Comparison of ENCODE assay signal across 18 cellular contexts in genomic region chr2:206971805-206972204, GRCh38. TPM values are rescaled to one million over a fixed set of nuclear protein-coding genes. Genes with fewer than 3 reads are reported as not detected.
A peak's percentile ranks its signal among the peaks of the same experiment; 100 is the strongest.
DNase-seq lines count a peak whose midpoint lies in the region; ATAC-seq, FAIRE-seq and TF ChIP-seq lines count a peak whose summit lies in the region.
"Had no signal": no experiment of that assay in that cellular context is flagged by ENCODE, and none has a peak within 500 bp of the region (broad histone marks: within the 10 kb centered on the region; RNA-seq: fewer than 3 reads in every experiment).

No MANE protein-coding gene starts in this region.

- no peaks in the 10 kb centered on the region for H3K9me3 ChIP-seq in small intestine (ENCODE audit: control insufficient read depth, low read depth)
- H3K9me3 ChIP-seq: esophagus squamous epithelium, upper lobe of right lung had no signal

- WGBS in small intestine, 3 donors = 72 to 89% (median 73%) methylated on average over 3 of the region's 3 CpGs

- no peak overlapping the region for H3K27ac ChIP-seq in small intestine (ENCODE audit: low read depth in 1 of 2, low read length in 1 of 2)
- H3K27ac ChIP-seq: dorsolateral prefrontal cortex, esophagus squamous epithelium, upper lobe of right lung had no signal

- H3K36me3 ChIP-seq in small intestine (ENCODE audit: control insufficient read depth in 2 of 2, insufficient read depth in 2 of 2, low read length in 2 of 2) = peaks cover 0 to 2% of the 10 kb centered on the region in 2 donors
- H3K36me3 ChIP-seq: esophagus squamous epithelium, upper lobe of right lung had no signal

- no peak for TF ChIP-seq CTCF in NB4 (IDR thresholded peaks at IDR 0.05; ENCODE audit: low read depth, low read length)
- TF ChIP-seq CTCF in foreskin fibroblast (IDR thresholded peaks at IDR 0.05; ENCODE audit: low read depth, low read length) = no peak

- intact Hi-C loops in sciatic nerve (cut with DNase I) = no loop called here

- peaks cover 5 to 6% of the 10 kb centered on the region in 2 donors for H3K4me1 ChIP-seq in small intestine (ENCODE audit: control insufficient read depth in 2 of 2, insufficient read depth in 1 of 2, low read depth in 1 of 2, low read length in 1 of 2)
- H3K4me1 ChIP-seq: upper lobe of right lung had no signal

- ATAC-seq in sciatic nerve = peak; percentile 89
- ATAC-seq: GM12878; stimulated activated memory B cell treated with anti-CD40 and anti-IgM and Interleukin-4, amounts not matched to agents 10 μg/mL and 1 μg/mL and 100 μg/mL, for 72 hours; upper lobe of right lung had no signal

- no peak for TF ChIP-seq POLR2A in NB4 (IDR thresholded peaks at IDR 0.05; ENCODE audit: extremely low read depth, insufficient read length)

- no peak overlapping the region for H3K4me3 ChIP-seq in NB4 (ENCODE audit: low read depth, low read length)
- no peak overlapping the region for H3K4me3 ChIP-seq in foreskin fibroblast (ENCODE audit: low read depth in 1 of 2, low read length in 2 of 2)
- H3K4me3 ChIP-seq in small intestine (ENCODE audit: low read depth in 1 of 2, low read length in 2 of 2) = no peak overlapping the region
- H3K4me3 ChIP-seq: dorsolateral prefrontal cortex, esophagus squamous epithelium, GM12878, upper lobe of right lung had no signal

- DNase-seq in AG20443 (ENCODE audit: low spot score) = peak; percentile 71
- peak; percentile 8 for DNase-seq in NB4 (ENCODE audit: low read depth)
- DNase-seq in foreskin fibroblast = peak; percentile 80 to 89
- DNase-seq in sciatic nerve (ENCODE audit: low spot score) = peak; percentile 65
- DNase-seq in D341Med (ENCODE audit: low spot score) = no peak
- no peak for DNase-seq in small intestine
- DNase-seq in NCI-H524 (lab: John Stamatoyannopoulos, UW) = no peak
- DNase-seq in GDM1 (lab: John Stamatoyannopoulos, UW) = no peak
- DNase-seq: DND-41, dorsolateral prefrontal cortex, esophagus squamous epithelium, mesendoderm, NCI-H187, upper lobe of right lung had no signal

- H3K27me3 ChIP-seq in small intestine (ENCODE audit: control insufficient read depth in 2 of 2, insufficient read depth in 2 of 2, low read length in 2 of 2) = no peaks in the 10 kb centered on the region
- H3K27me3 ChIP-seq: dorsolateral prefrontal cortex, esophagus squamous epithelium, upper lobe of right lung had no signal

- FAIRE-seq in small intestine (lab: Jason Lieb, UNC) = no peak
- FAIRE-seq: GM12878 had no signal

RNA-seq across cellular contexts. Expression of gene CPO, which starts 32.5 kb away (rescaled TPM):
- total RNA-seq in sciatic nerve = 0.89 TPM
- 10 to 100 TPM in 1 of 3 donors, 1 to 10 TPM in 2; 2.2 to 15.7 (median 3.9) TPM for polyA plus RNA-seq in small intestine
- total RNA-seq: esophagus squamous epithelium, GM12878, NCI-H460, OCI-LY7, upper lobe of right lung had no signal

Comparison
In these comparisons a context has a peak if more than half of its experiments do, and no peak if none do; other contexts are left out.
1. DNase-seq: peak in AG20443 (single experiment), NB4 (single experiment), foreskin fibroblast (2 of 2) and sciatic nerve (single experiment); none in D341Med (single experiment), small intestine (single experiment), NCI-H524 (0 of 2) and GDM1 (single experiment).